ENCODE assay signal across 13 cellular contexts in genomic region chr4:37389369-37389765, GRCh38.
DNase-seq lines count a peak whose midpoint lies in the region; ATAC-seq and TF ChIP-seq lines count a peak whose summit lies in the region.
"Had no signal": no experiment of that assay in that cellular context is flagged by ENCODE, and none has a peak within 500 bp of the region (broad histone marks: within the 10 kb centered on the region; RNA-seq: fewer than 3 reads in every experiment).

No MANE protein-coding gene starts in this region.

- TF ChIP-seq EP300 in SK-N-SH (IDR thresholded peaks at IDR 0.05; ENCODE audit: borderline replicate concordance in 1 of 2, low read depth in 1 of 2, low read length in 1 of 2): no peak

- H3K9ac ChIP-seq in SK-N-SH (no peak overlapping the region), iPS-20b (ENCODE audit: low read depth, low read length) (peak overlapping the region; percentile 24; the same call in 1 of the 2 replicates)
- H3K9ac ChIP-seq: BLaER1 had no signal

- H3K27me3 ChIP-seq in HL-60 (ENCODE audit: insufficient read depth, poor library complexity, severe bottlenecking) (no peaks in the 10 kb centered on the region), SK-N-SH (ENCODE audit: insufficient read depth) (peaks cover 17% of the 10 kb centered on the region), iPS-20b (ENCODE audit: insufficient read depth, low read length) (no peaks in the 10 kb centered on the region)
- H3K27me3 ChIP-seq: BLaER1 had no signal

- H3K9me2 ChIP-seq in SK-N-SH: no peaks in the 10 kb centered on the region

- H3K36me3 ChIP-seq in SK-N-SH (replicated peaks in 1 of 2; ENCODE audit: control insufficient read depth in 1 of 2, insufficient read depth in 2 of 2, low read length in 1 of 2) (no peaks in the 10 kb centered on the region), iPS-20b (ENCODE audit: insufficient read depth, low read depth, low read length) (no peaks in the 10 kb centered on the region)
- H3K36me3 ChIP-seq: BLaER1 had no signal

- H3K27ac ChIP-seq in HL-60 (replicated peaks) (peak overlapping the region; percentile 77), SK-N-SH (ENCODE audit: low read depth in 2 of 2, low read length in 1 of 2) (no peak overlapping the region), iPS-20b (ENCODE audit: low read length) (no peak overlapping the region)
- H3K27ac ChIP-seq: BLaER1 had no signal

- no peak for DNase-seq in CD14-positive monocyte (ENCODE audit: low spot score)
- DNase-seq in HL-60 (ENCODE audit: low read depth in 1 of 2, low spot score in 1 of 2): no peak
- DNase-seq in SK-N-SH: no peak
- no peak for DNase-seq in NCI-H2171 treated with DMSO at 0.1 percent for 48 hours (lab: John Stamatoyannopoulos, UW)
- DNase-seq in glomerular visceral epithelial cell (ENCODE audit: extremely low spot score): no peak
- DNase-seq: NCI-H2171; NK-92 treated with Interleukin-12 subunit alpha and Interleukin-12 subunit beta, amount 100 ng/mL, for 24 hours; Right ventricle myocardium superior had no signal

- no peaks in the 10 kb centered on the region for H3K36me3 Mint-ChIP-seq in CD14-positive monocyte
- H3K36me3 Mint-ChIP-seq: CD8-positive, alpha-beta T cell had no signal

- H3K4me1 ChIP-seq in SK-N-SH (ENCODE audit: control insufficient read depth in 1 of 2, insufficient read depth in 2 of 2, low read depth in 1 of 2, low read length in 1 of 2) (no peaks in the 10 kb centered on the region), iPS-20b (ENCODE audit: insufficient read depth, low read length) (peaks cover 9% of the 10 kb centered on the region; the same call in 1 of the 2 replicates)
- H3K4me1 ChIP-seq: BLaER1 had no signal

- CTCF ChIA-PET in SK-N-SH (lab: Yijun Ruan, JAX): interaction anchor here (0.7 to 2.1 kb wide), 8 partner anchors 8 to 1046 kb away, joined by 3 to 9 read pairs (median 4); no protein-coding TSS in a partner anchor

- 9% methylated on average over 7 of the region's 7 CpGs for WGBS in SK-N-SH (ENCODE audit: low lambda C conversion rate)

- no peak overlapping the region for H3K4me3 Mint-ChIP-seq in CD14-positive monocyte
- H3K4me3 Mint-ChIP-seq: CD8-positive, alpha-beta T cell had no signal

- peaks cover 0 to 2% (median 0%) of the 10 kb centered on the region in 3 donors for H3K27me3 Mint-ChIP-seq in CD14-positive monocyte (ENCODE audit: low read depth in 3 of 3)

- H2AFZ ChIP-seq in SK-N-SH (ENCODE audit: low read depth): 0 out of 2 replicates have a peak overlapping the region, but pooled peaks have one; percentile 38

- H3K9me3 Mint-ChIP-seq in CD14-positive monocyte: peaks cover 0 to 3% (median 0%) of the 10 kb centered on the region in 7 donors
- H3K9me3 Mint-ChIP-seq: CD8-positive, alpha-beta T cell had no signal

- intact Hi-C loops in CD14-positive monocyte (cut with micrococcal nuclease): loop anchor here in 1 of 2 donors (5.0 kb wide), 1 partner anchor 1037 kb away; no protein-coding TSS in a partner anchor

- H4K20me1 ChIP-seq in SK-N-SH (ENCODE audit: insufficient read depth): no peaks in the 10 kb centered on the region
- H4K20me1 ChIP-seq: BLaER1 had no signal

- H3F3A ChIP-seq in SK-N-SH (replicated peaks; ENCODE audit: insufficient read depth): peaks cover 2% of the 10 kb centered on the region

- H3K9me3 ChIP-seq in SK-N-SH (no peaks in the 10 kb centered on the region), iPS-20b (ENCODE audit: insufficient read depth, low read depth, low read length) (no peaks in the 10 kb centered on the region)
- H3K9me3 ChIP-seq: BLaER1 had no signal

- TF ChIP-seq CTCF in CD14-positive monocyte (IDR thresholded peaks at IDR 0.05): no peak
- no peak for TF ChIP-seq CTCF in HL-60 (IDR thresholded peaks at IDR 0.05; ENCODE audit: insufficient read depth, low read length)
- TF ChIP-seq CTCF in SK-N-SH (IDR thresholded peaks at IDR 0.05): no peak

- ATAC-seq in GM21423 (IDR thresholded peaks at IDR 0.05; ENCODE audit: unreplicated experiment): no peak
- ATAC-seq: CD8-positive, alpha-beta T cell had no signal

- H3K4me3 ChIP-seq in HL-60 (replicated peaks; ENCODE audit: insufficient read depth, low read length): no peak overlapping the region
- peak overlapping the region in 1 of 2 experiments; percentile 66; a peak in 1 of 4 replicates for H3K4me3 ChIP-seq in SK-N-SH (ENCODE audit: low read depth in 2 of 2, low read length in 1 of 2)
- 0 out of 2 replicates have a peak overlapping the region, but pooled peaks have one; percentile 8 for H3K4me3 ChIP-seq in iPS-20b (ENCODE audit: low read length)
- H3K4me3 ChIP-seq: BLaER1, K562 had no signal

- H3K27ac Mint-ChIP-seq in CD14-positive monocyte: peak overlapping the region in 4 of 7 donors; percentile 33 to 83 (median 42)
- H3K27ac Mint-ChIP-seq: CD8-positive, alpha-beta T cell had no signal

- H3K4me1 Mint-ChIP-seq in CD14-positive monocyte: peaks cover 42% of the 10 kb centered on the region

- POLR2A ChIA-PET in SK-N-SH (lab: Yijun Ruan, JAX): no interaction called here

- H3K4me2 ChIP-seq in SK-N-SH: peak overlapping the region; percentile 77
- H3K4me2 ChIP-seq: BLaER1 had no signal

- no peak for TF ChIP-seq RAD21 in SK-N-SH (IDR thresholded peaks at IDR 0.05; ENCODE audit: low read length)

- no peaks in the 10 kb centered on the region for H3K79me2 ChIP-seq in SK-N-SH (ENCODE audit: insufficient read depth)

TF ChIP-seq in SK-N-SH, 30 proteins besides CTCF, POLR2A, EP300 and RAD21:
- TF ChIP-seq CHD2 (IDR thresholded peaks at IDR 0.05; ENCODE audit: low read length, partially characterized antibody) (no peak), SMC3 (IDR thresholded peaks at IDR 0.05; ENCODE audit: low read depth, low read length) (no peak), TAF1 (IDR thresholded peaks at IDR 0.05; ENCODE audit: borderline replicate concordance, low read depth, low read length) (no peak), SIN3A (IDR thresholded peaks at IDR 0.05; ENCODE audit: borderline replicate concordance, low read depth, low read length) (no peak), EZH2phosphoT487 (IDR thresholded peaks at IDR 0.05; ENCODE audit: borderline replicate concordance, low read depth) (no peak), NRF1 (IDR thresholded peaks at IDR 0.05; ENCODE audit: low read depth, low read length) (no peak), ELF1 (IDR thresholded peaks at IDR 0.05) (no peak), POLR2AphosphoS5 (IDR thresholded peaks at IDR 0.05; ENCODE audit: low read depth, low read length) (no peak), REST (IDR thresholded peaks at IDR 0.05; ENCODE audit: low read depth, low read length) (no peak), MXI1 (IDR thresholded peaks at IDR 0.05; ENCODE audit: low read depth, low read length) (no peak), MEF2A (IDR thresholded peaks at IDR 0.05; ENCODE audit: borderline replicate concordance, low read depth) (no peak), FOSL2 (IDR thresholded peaks at IDR 0.05; ENCODE audit: borderline replicate concordance, low read depth) (no peak), NFIC (IDR thresholded peaks at IDR 0.05; ENCODE audit: borderline replicate concordance) (no peak), USF2 (IDR thresholded peaks at IDR 0.05; ENCODE audit: borderline replicate concordance, low read depth, low read length) (no peak)
- TF ChIP-seq, protein P1, sequence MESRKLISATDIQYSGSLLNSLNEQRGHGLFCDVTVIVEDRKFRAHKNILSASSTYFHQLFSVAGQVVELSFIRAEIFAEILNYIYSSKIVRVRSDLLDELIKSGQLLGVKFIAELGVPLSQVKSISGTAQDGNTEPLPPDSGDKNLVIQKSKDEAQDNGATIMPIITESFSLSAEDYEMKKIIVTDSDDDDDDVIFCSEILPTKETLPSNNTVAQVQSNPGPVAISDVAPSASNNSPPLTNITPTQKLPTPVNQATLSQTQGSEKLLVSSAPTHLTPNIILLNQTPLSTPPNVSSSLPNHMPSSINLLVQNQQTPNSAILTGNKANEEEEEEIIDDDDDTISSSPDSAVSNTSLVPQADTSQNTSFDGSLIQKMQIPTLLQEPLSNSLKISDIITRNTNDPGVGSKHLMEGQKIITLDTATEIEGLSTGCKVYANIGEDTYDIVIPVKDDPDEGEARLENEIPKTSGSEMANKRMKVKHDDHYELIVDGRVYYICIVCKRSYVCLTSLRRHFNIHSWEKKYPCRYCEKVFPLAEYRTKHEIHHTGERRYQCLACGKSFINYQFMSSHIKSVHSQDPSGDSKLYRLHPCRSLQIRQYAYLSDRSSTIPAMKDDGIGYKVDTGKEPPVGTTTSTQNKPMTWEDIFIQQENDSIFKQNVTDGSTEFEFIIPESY (IDR thresholded peaks at IDR 0.05; ENCODE audit: borderline replicate concordance, low read depth): no peak
TF ChIP-seq in SK-N-SH: peak in this region for 0.
